In the genomic region with DNA sequence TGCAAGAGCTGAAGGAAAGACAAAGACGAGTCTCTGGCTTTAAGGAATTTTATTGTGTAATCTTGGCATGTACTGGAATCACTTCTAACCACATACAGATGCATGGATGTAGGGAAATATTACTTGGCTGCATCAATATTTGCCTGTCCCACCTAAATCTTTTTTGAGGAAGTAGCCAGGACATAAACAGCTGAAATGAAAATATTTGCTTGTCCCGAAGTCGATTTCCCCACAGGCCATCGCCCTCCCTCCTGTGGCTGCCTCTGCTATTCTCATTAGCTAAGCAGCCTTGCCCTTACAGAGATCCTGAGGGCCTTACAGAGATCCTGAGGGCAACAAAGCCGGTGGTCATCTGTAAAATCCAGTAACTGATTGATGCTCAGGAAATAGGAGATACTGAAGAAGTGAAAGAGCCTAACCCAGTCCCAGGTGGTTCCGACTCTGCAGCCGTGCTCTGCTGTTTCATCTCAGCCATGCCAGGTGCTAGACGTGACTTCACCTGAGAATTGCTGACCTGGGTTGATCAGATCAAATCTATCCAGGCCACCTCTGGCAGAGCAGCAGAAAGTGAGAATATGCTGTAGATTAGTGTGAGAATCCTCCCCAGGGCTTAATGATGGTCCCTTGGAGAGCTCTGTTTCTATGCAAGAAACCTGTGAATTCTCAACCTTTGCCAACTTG, we compare ENCODE assay signal across 9 cellular contexts. TPM values are rescaled to one million over a fixed set of nuclear protein-coding genes. Genes with fewer than 3 reads are reported as not detected.
A peak's percentile ranks its signal among the peaks of the same experiment; 100 is the strongest.
DNase-seq lines count a peak whose midpoint lies in the region; ATAC-seq, FAIRE-seq and TF ChIP-seq lines count a peak whose summit lies in the region.
"Had no signal": no experiment of that assay in that cellular context is flagged by ENCODE, and none has a peak within 500 bp of the region (broad histone marks: within the 10 kb centered on the region; RNA-seq: fewer than 3 reads in every experiment).

No MANE protein-coding gene starts in this region.

- no peaks in the 10 kb centered on the region for H3K36me3 Mint-ChIP-seq in IgD-negative memory B cell
- peaks cover 20% of the 10 kb centered on the region for H3K36me3 Mint-ChIP-seq in natural killer cell treated with Interleukin-12 subunit alpha and Interleukin-12 subunit beta and Interleukin-15 and Interleukin-18, amount 100 ng/mL, for 72 hours

- peaks cover 2 to 13% (median 10%) of the 10 kb centered on the region in 3 donors for H3K9me3 Mint-ChIP-seq in IgD-negative memory B cell
- peaks cover 4% of the 10 kb centered on the region for H3K9me3 Mint-ChIP-seq in natural killer cell treated with Interleukin-12 subunit alpha and Interleukin-12 subunit beta and Interleukin-15 and Interleukin-18, amount 100 ng/mL, for 72 hours

- H3K27ac Mint-ChIP-seq in IgD-negative memory B cell: peak overlapping the region in 2 of 3 donors; percentile 3 to 60
- peak overlapping the region in 1 of 2 donors; percentile 20 for H3K27ac Mint-ChIP-seq in natural killer cell treated with Interleukin-12 subunit alpha and Interleukin-12 subunit beta and Interleukin-15 and Interleukin-18, amount 100 ng/mL, for 72 hours

- peak overlapping the region; percentile 58 to 86 (median 70) for H3K4me2 ChIP-seq in BLaER1 treated with 17β-estradiol and CSF1 and Interleukin-3, amounts not matched to agents 10 nM and 100 nM

- H3K9me3 ChIP-seq in BLaER1 treated with 17β-estradiol and CSF1 and Interleukin-3, amounts not matched to agents 10 nM and 100 nM (replicated peaks in 1 of 11): peaks cover 26 to 43% (median 36%) of the 10 kb centered on the region in 11 experiments

- H3K9ac ChIP-seq in BLaER1 treated with 17β-estradiol and CSF1 and Interleukin-3, amounts not matched to agents 10 nM and 100 nM: no peak overlapping the region

- DNase-seq in cerebellum (ENCODE audit: low spot score) (peak; percentile 24), ACHN (no peak), GM12892 (ENCODE audit: insufficient read length) (no peak), HuH-7 (ENCODE audit: low spot score) (no peak)
- DNase-seq in natural killer cell treated with Interleukin-12 subunit alpha and Interleukin-12 subunit beta and Interleukin-15 and Interleukin-18, amount 100 ng/mL, for 72 hours (ENCODE audit: low spot score): no peak
- DNase-seq: kidney had no signal

- H3K4me1 ChIP-seq in BLaER1 treated with 17β-estradiol and CSF1 and Interleukin-3, amounts not matched to agents 10 nM and 100 nM: peaks cover 15 to 40% (median 27%) of the 10 kb centered on the region in 10 experiments

- no peak overlapping the region for H3K4me3 ChIP-seq in BLaER1 treated with 17β-estradiol and CSF1 and Interleukin-3, amounts not matched to agents 10 nM and 100 nM

- FAIRE-seq in GM12892 (lab: Jason Lieb, UNC): no peak
- FAIRE-seq: kidney had no signal

- peaks cover 18 to 65% (median 28%) of the 10 kb centered on the region in 11 experiments; a peak in 18 of 22 replicates for H4K20me1 ChIP-seq in BLaER1 treated with 17β-estradiol and CSF1 and Interleukin-3, amounts not matched to agents 10 nM and 100 nM

- no peak for TF ChIP-seq POLR2A in GM12892 (IDR thresholded peaks at IDR 0.05; ENCODE audit: low read depth, low read length)

- peaks cover 61 to 86% (median 76%) of the 10 kb centered on the region in 11 experiments for H3K27me3 ChIP-seq in BLaER1 treated with 17β-estradiol and CSF1 and Interleukin-3, amounts not matched to agents 10 nM and 100 nM

- in situ Hi-C loops in ACHN (cut with HindIII; ENCODE audit: low pct_ligation_motif_present, low pct_unique_long_range_greater_than_20kb, low sequenced_read_pairs): no loop called here

- H3K27me3 Mint-ChIP-seq in IgD-negative memory B cell: peaks cover 46% of the 10 kb centered on the region
- H3K27me3 Mint-ChIP-seq in natural killer cell treated with Interleukin-12 subunit alpha and Interleukin-12 subunit beta and Interleukin-15 and Interleukin-18, amount 100 ng/mL, for 72 hours: peaks cover 5 to 6% of the 10 kb centered on the region in 2 donors

- no peak overlapping the region for H3K27ac ChIP-seq in BLaER1 treated with 17β-estradiol and CSF1 and Interleukin-3, amounts not matched to agents 10 nM and 100 nM

- H3K4me3 Mint-ChIP-seq in IgD-negative memory B cell: peak overlapping the region in 1 of 4 donors; percentile 24
- H3K4me3 Mint-ChIP-seq in natural killer cell treated with Interleukin-12 subunit alpha and Interleukin-12 subunit beta and Interleukin-15 and Interleukin-18, amount 100 ng/mL, for 72 hours: peak overlapping the region; percentile 41

- peak; percentile 17 to 35 for ATAC-seq in natural killer cell treated with Interleukin-12 subunit alpha and Interleukin-12 subunit beta and Interleukin-15 and Interleukin-18, amount 100 ng/mL, for 72 hours
- no peak for ATAC-seq in GM19397 (IDR thresholded peaks at IDR 0.05; ENCODE audit: unreplicated experiment)

- peaks cover 7 to 13% (median 7%) of the 10 kb centered on the region in 3 donors for H3K4me1 Mint-ChIP-seq in IgD-negative memory B cell
- H3K4me1 Mint-ChIP-seq in natural killer cell treated with Interleukin-12 subunit alpha and Interleukin-12 subunit beta and Interleukin-15 and Interleukin-18, amount 100 ng/mL, for 72 hours (ENCODE audit: low read depth in 2 of 2): peaks cover 19 to 35% of the 10 kb centered on the region in 2 donors

- peaks cover 0 to 4% (median 0%) of the 10 kb centered on the region in 11 experiments; a peak in 2 of 22 replicates for H3K36me3 ChIP-seq in BLaER1 treated with 17β-estradiol and CSF1 and Interleukin-3, amounts not matched to agents 10 nM and 100 nM

RNA-seq across cellular contexts. Expression of a gene that starts 25.5 kb away (rescaled TPM):
- 0.49 TPM for polyA plus RNA-seq in IgD-negative memory B cell
- total RNA-seq in cerebellum: 14.7 TPM
- total RNA-seq in natural killer cell treated with Interleukin-12 subunit alpha and Interleukin-12 subunit beta and Interleukin-15 and Interleukin-18, amount 100 ng/mL, for 72 hours: 1 to 10 TPM in 1 of 2 donors, under 1 TPM in 1; 0.88 to 2.5 TPM
- 0.15 TPM for polyA plus RNA-seq in GM12892 (2012; ENCODE audit: missing spikeins)
